23 cellular contexts compared by ENCODE assay signal in genomic region chr11:14942735-14943134, GRCh38. TPM values are rescaled to one million over a fixed set of nuclear protein-coding genes. Genes with fewer than 3 reads are reported as not detected.
"Had no signal": no experiment of that assay in that cellular context is flagged by ENCODE, and none has a peak within 500 bp of the region (broad histone marks: within the 10 kb centered on the region; RNA-seq: fewer than 3 reads in every experiment).

No MANE protein-coding gene starts in this region.

- H3K27ac Mint-ChIP-seq: naive thymus-derived CD8-positive, alpha-beta T cell had no signal

- ATAC-seq: heart left ventricle; left lobe of liver; mucosa of descending colon; naive thymus-derived CD8-positive, alpha-beta T cell had no signal

- H3K4me3 Mint-ChIP-seq: naive thymus-derived CD8-positive, alpha-beta T cell; neural crest cell had no signal

- DNase-seq: colonic mucosa; dermis blood vessel endothelial cell; erythroblast; foreskin melanocyte; heart left ventricle; hypothalamus; kidney glomerular epithelial cell; mammary epithelial cell; mucosa of descending colon; naive thymus-derived CD8-positive, alpha-beta T cell; posterior cingulate gyrus; sigmoid colon; stimulated activated CD4-positive, alpha-beta T cell treated with anti-CD3 and anti-CD28 coated beads, Interleukin-12 subunit alpha, Interleukin-12 subunit beta, amount 100 ng/mL, for 4 hours; stimulated activated naive CD4-positive, alpha-beta T cell; trophoblast cell had no signal

- H3K4me1 Mint-ChIP-seq: naive thymus-derived CD8-positive, alpha-beta T cell; neural crest cell had no signal

- H3K27me3 Mint-ChIP-seq: naive thymus-derived CD8-positive, alpha-beta T cell had no signal

RNA-seq across cellular contexts. Expression of gene CALCA, which starts 29.4 kb away (rescaled TPM):
- total RNA-seq: dermis blood vessel endothelial cell; glomerular endothelial cell; lower leg skin; mammary epithelial cell; naive thymus-derived CD8-positive, alpha-beta T cell; neural crest cell; osteocyte; pulmonary artery endothelial cell; right atrium auricular region; urinary bladder had no signal
